10 cellular contexts compared by ENCODE assay signal in genomic region chr9:98365227-98365669, GRCh38.
DNase-seq lines count a peak whose midpoint lies in the region; ATAC-seq, FAIRE-seq and TF ChIP-seq lines count a peak whose summit lies in the region.
"Had no signal": no experiment of that assay in that cellular context is flagged by ENCODE, and none has a peak within 500 bp of the region (broad histone marks: within the 10 kb centered on the region; RNA-seq: fewer than 3 reads in every experiment).

No MANE protein-coding gene starts in this region.

- H3K27ac ChIP-seq in astrocyte (ENCODE audit: low read depth, low read length) = no peak overlapping the region
- no peak overlapping the region for H3K27ac ChIP-seq in lower lobe of right lung

- POLR2A ChIA-PET in Caco-2 (lab: Charles Lee) = no interaction called here
- POLR2A ChIA-PET in HEK293T (lab: Yijun Ruan, JAX) = no interaction called here

- H3K4me3 Mint-ChIP-seq in Caco-2 (ENCODE audit: unreplicated experiment) = no peak overlapping the region
- H3K4me3 Mint-ChIP-seq in astrocyte (ENCODE audit: unreplicated experiment) = no peak overlapping the region
- H3K4me3 Mint-ChIP-seq: naive thymus-derived CD4-positive, alpha-beta T cell had no signal

- no peak overlapping the region for H3K4me2 ChIP-seq in astrocyte (ENCODE audit: low read length)

- TF ChIP-seq CTCF in Caco-2 (IDR thresholded peaks at IDR 0.05; ENCODE audit: insufficient read depth in 1 of 2, low read depth in 1 of 2, low read length in 1 of 2, severe bottlenecking in 1 of 2, unreplicated experiment in 1 of 2) (peak; percentile 25 to 50), astrocyte (IDR thresholded peaks at IDR 0.05; ENCODE audit: insufficient read depth, low read depth, low read length) (peak; percentile 44), lower lobe of right lung (IDR thresholded peaks at IDR 0.05) (peak; percentile 47)

- H3K4me3 ChIP-seq in Caco-2 (ENCODE audit: low read depth, low read length) (no peak overlapping the region), astrocyte (ENCODE audit: insufficient read depth, low read depth, low read length) (no peak overlapping the region), lower lobe of right lung (no peak overlapping the region)

- H3K27me3 Mint-ChIP-seq in Caco-2 (ENCODE audit: insufficient read depth, unreplicated experiment) (no peaks in the 10 kb centered on the region), astrocyte (ENCODE audit: low read depth, unreplicated experiment) (peaks cover 24% of the 10 kb centered on the region)

- intact Hi-C loops in Caco-2 (cut with micrococcal nuclease; ENCODE audit: unreplicated experiment) (no loop called here), lower lobe of right lung (cut with DNase I) (no loop called here)

- no peak for ATAC-seq in lower lobe of right lung
- ATAC-seq: naive thymus-derived CD4-positive, alpha-beta T cell had no signal

- H3K4me1 Mint-ChIP-seq in Caco-2 (ENCODE audit: low read depth, unreplicated experiment) (no peaks in the 10 kb centered on the region), astrocyte (ENCODE audit: low read depth, unreplicated experiment) (no peaks in the 10 kb centered on the region)
- H3K4me1 Mint-ChIP-seq: naive thymus-derived CD4-positive, alpha-beta T cell had no signal

- H3K9ac ChIP-seq in astrocyte (ENCODE audit: low read length) = no peak overlapping the region

- no peaks in the 10 kb centered on the region for H4K20me1 ChIP-seq in astrocyte (ENCODE audit: insufficient read depth, low read length)

- DNase-seq in Caco-2 (peak in 1 of 2 experiments; percentile 27), HCEC 1CT (peak; percentile 54), astrocyte (ENCODE audit: low read depth) (peak; percentile 6), lower lobe of right lung (no peak), AG08396 (ENCODE audit: low spot score) (no peak), HEK293T (ENCODE audit: extremely low spot score) (no peak)
- no peak for DNase-seq in activated effector memory CD4-positive, alpha-beta T cell treated with Interleukin-2 at 50 U/mL for 16 hours
- DNase-seq: naive thymus-derived CD4-positive, alpha-beta T cell; NCI-H446 had no signal

- H3K27ac Mint-ChIP-seq in Caco-2 (ENCODE audit: unreplicated experiment) = no peak overlapping the region
- H3K27ac Mint-ChIP-seq in astrocyte (ENCODE audit: unreplicated experiment) = no peak overlapping the region
- H3K27ac Mint-ChIP-seq: activated naive CD4-positive, alpha-beta T cell treated with anti-CD3 and anti-CD28 coated beads, Interleukin-2, amount 50 U/mL, for 72 hours; naive thymus-derived CD4-positive, alpha-beta T cell had no signal

- H3K36me3 ChIP-seq in Caco-2 (ENCODE audit: control insufficient read depth, insufficient read depth, low read length) (no peaks in the 10 kb centered on the region), astrocyte (ENCODE audit: insufficient read depth, low read length) (no peaks in the 10 kb centered on the region), lower lobe of right lung (no peaks in the 10 kb centered on the region)

- no TSS peak for BruUV-seq in Caco-2 (replicated peaks; lab: Mats Ljungman, UMichigan)

- H3K36me3 Mint-ChIP-seq in Caco-2 (ENCODE audit: insufficient read depth, unreplicated experiment) (peaks cover 7% of the 10 kb centered on the region), astrocyte (ENCODE audit: low read depth, unreplicated experiment) (no peaks in the 10 kb centered on the region)

- no peaks in the 10 kb centered on the region for H3K79me2 ChIP-seq in astrocyte (ENCODE audit: insufficient read depth, low read length)

- H3K4me1 ChIP-seq in Caco-2 = no peaks in the 10 kb centered on the region
- H3K4me1 ChIP-seq in astrocyte (ENCODE audit: insufficient read depth, low read length) = peaks cover 3% of the 10 kb centered on the region
- H3K4me1 ChIP-seq in lower lobe of right lung = no peaks in the 10 kb centered on the region

- H3K9me3 Mint-ChIP-seq in Caco-2 (ENCODE audit: unreplicated experiment) = peaks cover 14% of the 10 kb centered on the region
- H3K9me3 Mint-ChIP-seq in astrocyte (ENCODE audit: unreplicated experiment) = no peaks in the 10 kb centered on the region

- H3K27me3 ChIP-seq in Caco-2 (replicated peaks; ENCODE audit: control insufficient read depth, insufficient read depth, low read length) = no peaks in the 10 kb centered on the region; the same call in 1 of the 2 replicates
- H3K27me3 ChIP-seq in astrocyte (ENCODE audit: insufficient read depth, low read length) = no peaks in the 10 kb centered on the region
- no peaks in the 10 kb centered on the region for H3K27me3 ChIP-seq in lower lobe of right lung (ENCODE audit: low read depth)

- no peak for FAIRE-seq in astrocyte (lab: Jason Lieb, UNC)

- H2AFZ ChIP-seq in astrocyte (ENCODE audit: low read depth, low read length) = no peak overlapping the region

- CTCF ChIA-PET in Caco-2 (lab: Charles Lee) (interaction anchor here (0.6 kb wide), 1 partner anchor 411 kb away, joined by 3 read pairs; no protein-coding TSS in a partner anchor), HEK293T (lab: Yijun Ruan, JAX) (no interaction called here)

- H3K9me3 ChIP-seq in Caco-2 (peaks cover 8% of the 10 kb centered on the region; the same call in 1 of the 2 replicates), astrocyte (ENCODE audit: insufficient read depth, low read depth, low read length) (peaks cover 14% of the 10 kb centered on the region), lower lobe of right lung (peaks cover 18% of the 10 kb centered on the region)

TF ChIP-seq in HEK293T, 16 proteins besides CTCF, POLR2A, EP300 and RAD21:
- TF ChIP-seq SP1 (IDR thresholded peaks at IDR 0.05) (no peak), TARDBP (IDR thresholded peaks at IDR 0.05) (no peak), ELF4 (IDR thresholded peaks at IDR 0.05) (no peak), FOXM1 (IDR thresholded peaks at IDR 0.05; ENCODE audit: borderline replicate concordance) (no peak), BHLHE40 (IDR thresholded peaks at IDR 0.05; ENCODE audit: borderline replicate concordance) (no peak), CTBP1 (IDR thresholded peaks at IDR 0.05; ENCODE audit: borderline replicate concordance) (no peak)

Comparison
In these comparisons a context has a peak if more than half of its experiments do, and no peak if none do; other contexts are left out.
1. DNase-seq: peak in HCEC 1CT (single experiment) and astrocyte (single experiment); none in lower lobe of right lung (single experiment), AG08396 (single experiment), HEK293T (single experiment) and activated effector memory CD4-positive, alpha-beta T cell treated with Interleukin-2 at 50 U/mL for 16 hours (single experiment).
2. Peak in every context shown above with its lines, with median percentiles within 50 percentile points of each other: CTCF ChIP-seq.